ENCODE assay signal across 22 cellular contexts in the genomic region with DNA sequence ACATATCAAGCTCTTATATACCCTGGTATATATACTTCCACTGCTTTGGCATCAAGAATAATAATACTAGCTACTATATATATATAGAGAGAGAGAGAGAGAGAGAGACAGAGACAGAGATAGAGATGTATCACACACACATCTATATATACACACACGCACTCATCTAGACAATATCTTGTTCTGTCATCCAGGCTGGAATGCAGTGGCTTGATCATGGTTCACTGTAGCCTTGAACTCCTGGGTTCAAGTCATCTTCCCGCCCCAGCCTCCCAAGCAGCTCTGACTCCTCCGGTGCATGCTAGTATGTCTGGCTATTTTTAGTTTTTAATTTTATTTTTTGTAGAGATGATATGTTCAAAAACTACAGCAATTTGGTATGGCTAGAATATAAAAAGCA. TPM values are rescaled to one million over a fixed set of nuclear protein-coding genes. Genes with fewer than 3 reads are reported as not detected.
DNase-seq lines count a peak whose midpoint lies in the region; ATAC-seq and TF ChIP-seq lines count a peak whose summit lies in the region.
"Had no signal": no experiment of that assay in that cellular context is flagged by ENCODE, and none has a peak within 500 bp of the region (broad histone marks: within the 10 kb centered on the region; RNA-seq: fewer than 3 reads in every experiment).

No MANE protein-coding gene starts in this region.

- POLR2A ChIA-PET in CD4-positive, alpha-beta T cell (lab: Charles Lee), result no interaction called here

- no peaks in the 10 kb centered on the region for H3K27me3 Mint-ChIP-seq in CD4-positive, alpha-beta T cell
- no peaks in the 10 kb centered on the region for H3K27me3 Mint-ChIP-seq in effector memory CD8-positive, alpha-beta T cell
- H3K27me3 Mint-ChIP-seq in progenitor cell of endocrine pancreas, result no peaks in the 10 kb centered on the region
- H3K27me3 Mint-ChIP-seq in natural killer cell treated with Interleukin-12 subunit alpha and Interleukin-12 subunit beta and Interleukin-15 and Interleukin-18, amount 100 ng/mL, for 72 hours, result no peaks in the 10 kb centered on the region
- H3K27me3 Mint-ChIP-seq: B cell; CD4-positive, CD25-positive, alpha-beta regulatory T cell; CD8-positive, alpha-beta memory T cell had no signal

- no peaks in the 10 kb centered on the region for H3K9me3 Mint-ChIP-seq in CD4-positive, alpha-beta T cell
- no peaks in the 10 kb centered on the region for H3K9me3 Mint-ChIP-seq in effector memory CD8-positive, alpha-beta T cell
- H3K9me3 Mint-ChIP-seq in progenitor cell of endocrine pancreas (ENCODE audit: low read depth), result peaks cover 3% of the 10 kb centered on the region
- no peaks in the 10 kb centered on the region for H3K9me3 Mint-ChIP-seq in natural killer cell treated with Interleukin-12 subunit alpha and Interleukin-12 subunit beta and Interleukin-15 and Interleukin-18, amount 100 ng/mL, for 72 hours
- H3K9me3 Mint-ChIP-seq: CD4-positive, CD25-positive, alpha-beta regulatory T cell; CD8-positive, alpha-beta memory T cell had no signal

- CTCF ChIA-PET in CD4-positive, alpha-beta T cell (lab: Charles Lee), result no interaction called here

- DNase-seq in CD4-positive, alpha-beta T cell, result no peak
- DNase-seq in amniotic epithelial cell (ENCODE audit: low read depth) (peak; percentile 17), progenitor cell of endocrine pancreas (ENCODE audit: low spot score, unreplicated experiment) (no peak), NCI-H1417 (lab: John Stamatoyannopoulos, UW) (no peak), cerebellar cortex (ENCODE audit: low spot score) (no peak)
- no peak for DNase-seq in effector memory CD8-positive, alpha-beta T cell
- no peak for DNase-seq in natural killer cell treated with Interleukin-12 subunit alpha and Interleukin-12 subunit beta and Interleukin-15 and Interleukin-18, amount 100 ng/mL, for 72 hours (ENCODE audit: low spot score)
- DNase-seq: CD4-positive, CD25-positive, alpha-beta regulatory T cell; CD8-positive, alpha-beta memory T cell; DMS 273 treated with DMSO at 0.1 percent for 48 hours; DMS79; EL; GDM1; H9 had no signal

- H3K9me3 ChIP-seq in CD4-positive, alpha-beta T cell (ENCODE audit: control insufficient read depth, low read length), result no peaks in the 10 kb centered on the region

- TF ChIP-seq POLR2A in GM18505 (IDR thresholded peaks at IDR 0.05; ENCODE audit: borderline replicate concordance, extremely low read depth, insufficient read depth, insufficient read length), result no peak

- no peaks in the 10 kb centered on the region for H3K27me3 ChIP-seq in CD4-positive, alpha-beta T cell (ENCODE audit: control insufficient read depth, insufficient read depth, low read length)
- H3K27me3 ChIP-seq: BLaER1 had no signal

- intact Hi-C loops in CD4-positive, alpha-beta T cell (cut with DNase I, micrococcal nuclease), result no loop called here

- no peak for ATAC-seq in CD4-positive, alpha-beta T cell (ENCODE audit: poor library complexity)
- no peak for ATAC-seq in effector memory CD8-positive, alpha-beta T cell (replicated peaks)
- no peak for ATAC-seq in natural killer cell treated with Interleukin-12 subunit alpha and Interleukin-12 subunit beta and Interleukin-15 and Interleukin-18, amount 100 ng/mL, for 72 hours
- ATAC-seq in GM18505 (IDR thresholded peaks at IDR 0.05; ENCODE audit: unreplicated experiment), result no peak
- ATAC-seq: GM12878, GM23338, HCT116 had no signal

- peak overlapping the region; percentile 58 for H3K27ac Mint-ChIP-seq in CD4-positive, alpha-beta T cell
- H3K27ac Mint-ChIP-seq in effector memory CD8-positive, alpha-beta T cell, result peak overlapping the region; percentile 13 to 37
- peak overlapping the region; percentile 63 for H3K27ac Mint-ChIP-seq in progenitor cell of endocrine pancreas
- H3K27ac Mint-ChIP-seq in natural killer cell treated with Interleukin-12 subunit alpha and Interleukin-12 subunit beta and Interleukin-15 and Interleukin-18, amount 100 ng/mL, for 72 hours, result no peak overlapping the region
- H3K27ac Mint-ChIP-seq: B cell, GM23338, H9 had no signal

- no peak overlapping the region for H3K4me3 Mint-ChIP-seq in CD4-positive, alpha-beta T cell
- peak overlapping the region in 1 of 2 donors; percentile 21 for H3K4me3 Mint-ChIP-seq in effector memory CD8-positive, alpha-beta T cell
- H3K4me3 Mint-ChIP-seq in progenitor cell of endocrine pancreas (ENCODE audit: low read depth), result no peak overlapping the region
- no peak overlapping the region for H3K4me3 Mint-ChIP-seq in natural killer cell treated with Interleukin-12 subunit alpha and Interleukin-12 subunit beta and Interleukin-15 and Interleukin-18, amount 100 ng/mL, for 72 hours
- H3K4me3 Mint-ChIP-seq: B cell, GM23338, H9 had no signal

- H3K4me1 Mint-ChIP-seq in CD4-positive, alpha-beta T cell (ENCODE audit: low read depth), result peaks cover 57% of the 10 kb centered on the region
- peaks cover 27 to 55% of the 10 kb centered on the region in 2 donors for H3K4me1 Mint-ChIP-seq in effector memory CD8-positive, alpha-beta T cell (ENCODE audit: low read depth in 2 of 2)
- peaks cover 16% of the 10 kb centered on the region for H3K4me1 Mint-ChIP-seq in progenitor cell of endocrine pancreas (ENCODE audit: low read depth)
- H3K4me1 Mint-ChIP-seq in natural killer cell treated with Interleukin-12 subunit alpha and Interleukin-12 subunit beta and Interleukin-15 and Interleukin-18, amount 100 ng/mL, for 72 hours (ENCODE audit: low read depth in 2 of 2), result peaks cover 34% of the 10 kb centered on the region in 2 donors

- no peak overlapping the region for H3K27ac ChIP-seq in CD4-positive, alpha-beta T cell (ENCODE audit: low read depth, low read length)
- H3K27ac ChIP-seq: 22Rv1, BLaER1, C4-2B had no signal

- no peak for TF ChIP-seq CTCF in CD4-positive, alpha-beta T cell (IDR thresholded peaks at IDR 0.05)
- TF ChIP-seq CTCF in progenitor cell of endocrine pancreas (IDR thresholded peaks at IDR 0.05; ENCODE audit: unreplicated experiment), result no peak

- peaks cover 51% of the 10 kb centered on the region for H3K36me3 Mint-ChIP-seq in CD4-positive, alpha-beta T cell (ENCODE audit: low read depth)
- H3K36me3 Mint-ChIP-seq in effector memory CD8-positive, alpha-beta T cell (ENCODE audit: insufficient read depth), result peaks cover 42% of the 10 kb centered on the region
- peaks cover 10% of the 10 kb centered on the region for H3K36me3 Mint-ChIP-seq in progenitor cell of endocrine pancreas (ENCODE audit: insufficient read depth)
- no peaks in the 10 kb centered on the region for H3K36me3 Mint-ChIP-seq in natural killer cell treated with Interleukin-12 subunit alpha and Interleukin-12 subunit beta and Interleukin-15 and Interleukin-18, amount 100 ng/mL, for 72 hours

RNA-seq across cellular contexts. Expression of a gene that starts 22.5 kb away (rescaled TPM):
- total RNA-seq in CD4-positive, alpha-beta T cell, result 100 to 1,000 TPM; 202 to 212 TPM
- 115 and 117 TPM in 2 replicates for total RNA-seq in progenitor cell of endocrine pancreas
- 100 to 1,000 TPM; 136 to 156 TPM for total RNA-seq in natural killer cell treated with Interleukin-12 subunit alpha and Interleukin-12 subunit beta and Interleukin-15 and Interleukin-18, amount 100 ng/mL, for 72 hours

Comparison
In these comparisons a context has a peak if more than half of its experiments do, and no peak if none do; other contexts are left out.
1. H3K27ac Mint-ChIP-seq: peak in CD4-positive, alpha-beta T cell (single experiment), effector memory CD8-positive, alpha-beta T cell (2 of 2) and progenitor cell of endocrine pancreas (single experiment); none in natural killer cell treated with Interleukin-12 subunit alpha and Interleukin-12 subunit beta and Interleukin-15 and Interleukin-18, amount 100 ng/mL, for 72 hours (0 of 2).